In the genomic region with DNA sequence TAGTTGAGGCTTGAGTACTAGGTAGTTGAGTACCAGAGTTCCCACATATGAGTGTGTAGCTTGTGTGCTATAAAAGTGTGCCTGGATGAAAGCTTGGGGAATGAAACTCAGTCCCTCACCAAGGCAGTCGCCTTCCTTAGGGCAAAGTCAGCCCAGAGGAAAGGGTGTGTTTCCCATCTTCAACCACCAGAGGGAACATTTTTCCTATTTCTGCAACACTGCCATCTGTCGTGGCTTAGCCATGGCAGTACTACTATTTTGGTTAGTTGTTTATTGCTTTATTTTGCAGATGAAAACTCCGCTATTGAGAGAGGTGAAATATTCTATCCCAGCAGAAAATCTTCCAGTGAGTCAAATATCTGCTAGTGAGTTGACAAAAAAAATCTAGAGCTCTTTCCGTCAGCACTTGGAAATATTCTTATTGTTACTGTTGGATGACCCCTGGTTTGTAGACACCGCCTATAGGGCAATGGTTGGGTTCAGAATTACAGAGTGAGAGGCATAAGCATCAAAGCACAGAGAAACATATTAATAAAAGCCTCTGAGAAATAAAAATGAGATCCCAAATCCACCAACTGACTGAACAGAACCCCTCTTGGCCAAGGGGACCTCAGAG, we compare ENCODE assay signal across 8 cellular contexts.
DNase-seq lines count a peak whose midpoint lies in the region; ATAC-seq, FAIRE-seq and TF ChIP-seq lines count a peak whose summit lies in the region.

No MANE protein-coding gene starts in this region.

- no peak overlapping the region for H3K4me3 ChIP-seq in WERI-Rb-1 (ENCODE audit: low read depth, low read length)
- no peak overlapping the region for H3K4me3 ChIP-seq in pancreas

- FAIRE-seq in pancreas (lab: Jason Lieb, UNC) = no peak

- H3K9me3 ChIP-seq in WERI-Rb-1 (ENCODE audit: severe bottlenecking) = no peaks in the 10 kb centered on the region
- no peaks in the 10 kb centered on the region for H3K9me3 ChIP-seq in pancreas

- peak; percentile 91 for TF ChIP-seq CTCF in C4-2B (conservative IDR thresholded peaks at IDR 0.05)
- peak; percentile 89 for TF ChIP-seq CTCF in GM12873 (IDR thresholded peaks at IDR 0.05; ENCODE audit: insufficient read depth, low read depth, low read length, missing control alignments)
- peak; percentile 84 for TF ChIP-seq CTCF in WERI-Rb-1 (IDR thresholded peaks at IDR 0.05; ENCODE audit: low read depth, low read length)
- TF ChIP-seq CTCF in pancreas (IDR thresholded peaks at IDR 0.05) = peak; percentile 60 to 78 (median 72)

- H3K27ac ChIP-seq in C4-2B = no peak overlapping the region
- H3K27ac ChIP-seq in WERI-Rb-1 = no peak overlapping the region
- no peak overlapping the region for H3K27ac ChIP-seq in pancreas

- WGBS in pancreas, 2 donors = 34 to 38% methylated on average over 5 of the region's 5 CpGs

- no peaks in the 10 kb centered on the region for H3K27me3 ChIP-seq in WERI-Rb-1 (ENCODE audit: insufficient read depth, low read depth, severe bottlenecking)
- no peaks in the 10 kb centered on the region for H3K27me3 ChIP-seq in pancreas

- ATAC-seq in HG02763 (IDR thresholded peaks at IDR 0.05; ENCODE audit: unreplicated experiment) (peak; percentile 42), pancreas (peak; percentile 80 to 95 (median 94))

- no peaks in the 10 kb centered on the region for H3K36me3 ChIP-seq in WERI-Rb-1
- no peaks in the 10 kb centered on the region for H3K36me3 ChIP-seq in pancreas

- intact Hi-C loops in pancreas (cut with DNase I) = loop anchor here in 2 of 3 donors (10.0 kb wide), 2 partner anchors 240 to 600 kb away; partner anchors contain the start of gene CPNE4 (in 1 of the 2)

- DNase-seq in NCI-H146 (lab: John Stamatoyannopoulos, UW) (peak; percentile 21), WERI-Rb-1 (peak; percentile 57), globus pallidus (ENCODE audit: low spot score) (peak; percentile 31), pancreas (peak in 3 of 6 donors; percentile 9 to 45 (median 16)), T1000 (lab: John Stamatoyannopoulos, UW) (no peak)

- H3K4me1 ChIP-seq in pancreas = no peaks in the 10 kb centered on the region
